18 cellular contexts compared by ENCODE assay signal in genomic region chr4:108519911-108520310, GRCh38.
A peak's percentile ranks its signal among the peaks of the same experiment; 100 is the strongest.
DNase-seq lines count a peak whose midpoint lies in the region; ATAC-seq and TF ChIP-seq lines count a peak whose summit lies in the region.
"Had no signal": no experiment of that assay in that cellular context is flagged by ENCODE, and none has a peak within 500 bp of the region (broad histone marks: within the 10 kb centered on the region; RNA-seq: fewer than 3 reads in every experiment).

No MANE protein-coding gene starts in this region.

- H2AFZ ChIP-seq in GM23338 (peak overlapping the region; percentile 14; the same call in 1 of the 2 replicates), parathyroid adenoma (no peak overlapping the region)

- H3K36me3 Mint-ChIP-seq in CD4-positive, alpha-beta T cell (ENCODE audit: low read depth) = peaks cover 3% of the 10 kb centered on the region
- H3K36me3 Mint-ChIP-seq in GM23338 (ENCODE audit: low read depth) = no peaks in the 10 kb centered on the region
- peaks cover 4% of the 10 kb centered on the region for H3K36me3 Mint-ChIP-seq in activated CD8-positive, alpha-beta T cell treated with anti-CD3 and anti-CD28 coated beads, Interleukin-2, amount 10 ng/mL, durations not matched to agents 7 days and 5 days (ENCODE audit: low read depth)
- H3K36me3 Mint-ChIP-seq in CD8-positive, alpha-beta T cell = peaks cover under 1% of the 10 kb centered on the region

- no peak overlapping the region for H3K4me3 Mint-ChIP-seq in CD4-positive, alpha-beta T cell
- no peak overlapping the region for H3K4me3 Mint-ChIP-seq in GM23338
- H3K4me3 Mint-ChIP-seq in activated CD8-positive, alpha-beta T cell treated with anti-CD3 and anti-CD28 coated beads, Interleukin-2, amount 10 ng/mL, durations not matched to agents 7 days and 5 days = no peak overlapping the region
- H3K4me3 Mint-ChIP-seq in CD8-positive, alpha-beta T cell = no peak overlapping the region
- H3K4me3 Mint-ChIP-seq: B cell had no signal

- no peaks in the 10 kb centered on the region for H3K9me3 Mint-ChIP-seq in CD4-positive, alpha-beta T cell
- H3K9me3 Mint-ChIP-seq in GM23338 = no peaks in the 10 kb centered on the region; the same call in 2 of the 3 replicates
- peaks cover 5% of the 10 kb centered on the region for H3K9me3 Mint-ChIP-seq in activated CD8-positive, alpha-beta T cell treated with anti-CD3 and anti-CD28 coated beads, Interleukin-2, amount 10 ng/mL, durations not matched to agents 7 days and 5 days (ENCODE audit: insufficient read depth)
- H3K9me3 Mint-ChIP-seq in CD8-positive, alpha-beta T cell = peaks cover 4% of the 10 kb centered on the region

- no peaks in the 10 kb centered on the region for H3K27me3 Mint-ChIP-seq in CD4-positive, alpha-beta T cell
- peaks cover 2% of the 10 kb centered on the region for H3K27me3 Mint-ChIP-seq in GM23338 (ENCODE audit: insufficient read depth, low read depth, poor library complexity)
- no peaks in the 10 kb centered on the region for H3K27me3 Mint-ChIP-seq in activated CD8-positive, alpha-beta T cell treated with anti-CD3 and anti-CD28 coated beads, Interleukin-2, amount 10 ng/mL, durations not matched to agents 7 days and 5 days (ENCODE audit: low read depth)
- H3K27me3 Mint-ChIP-seq in CD8-positive, alpha-beta T cell (ENCODE audit: low read depth) = no peaks in the 10 kb centered on the region

- no peak for ATAC-seq in CD4-positive, alpha-beta T cell (ENCODE audit: poor library complexity)
- ATAC-seq in GM23338 (no peak), GM18868 (IDR thresholded peaks at IDR 0.05; ENCODE audit: unreplicated experiment) (no peak)
- ATAC-seq in activated CD8-positive, alpha-beta T cell treated with anti-CD3 and anti-CD28 coated beads, Interleukin-2, amount 10 ng/mL, durations not matched to agents 7 days and 5 days = peak; percentile 30
- ATAC-seq in CD8-positive, alpha-beta T cell = no peak

- H4K20me1 ChIP-seq in GM23338 (replicated peaks; ENCODE audit: insufficient read depth) = no peaks in the 10 kb centered on the region; the same call in 1 of the 2 replicates

- H3K9me2 ChIP-seq in GM23338 (ENCODE audit: insufficient read depth) = no peaks in the 10 kb centered on the region
- H3K9me2 ChIP-seq: SK-N-SH had no signal

- no peak overlapping the region for H3K4me2 ChIP-seq in GM23338
- peak overlapping the region; percentile 28 for H3K4me2 ChIP-seq in parathyroid adenoma (ENCODE audit: low read length)
- H3K4me2 ChIP-seq: SK-N-SH had no signal

- H3K9ac ChIP-seq in parathyroid adenoma = no peak overlapping the region
- H3K9ac ChIP-seq: SK-N-SH had no signal

- H3K4me3 ChIP-seq in GM23338 (no peak overlapping the region), parathyroid adenoma (ENCODE audit: low read depth, low read length) (no peak overlapping the region)
- no peak overlapping the region for H3K4me3 ChIP-seq in CD8-positive, alpha-beta T cell (ENCODE audit: low read depth, low read length)

- H3K27ac Mint-ChIP-seq in CD4-positive, alpha-beta T cell = peak overlapping the region; percentile 1
- no peak overlapping the region for H3K27ac Mint-ChIP-seq in GM23338
- no peak overlapping the region for H3K27ac Mint-ChIP-seq in activated CD8-positive, alpha-beta T cell treated with anti-CD3 and anti-CD28 coated beads, Interleukin-2, amount 10 ng/mL, durations not matched to agents 7 days and 5 days
- no peak overlapping the region for H3K27ac Mint-ChIP-seq in CD8-positive, alpha-beta T cell
- H3K27ac Mint-ChIP-seq: B cell had no signal

- POLR2A ChIA-PET in CD4-positive, alpha-beta T cell (lab: Charles Lee) = interaction anchor here (1.3 kb wide), 1 partner anchor 9 kb away, joined by 8 read pairs; no protein-coding TSS in a partner anchor
- POLR2A ChIA-PET in activated CD8-positive, alpha-beta T cell treated with anti-CD3 and anti-CD28 coated beads, Interleukin-2, amount 10 ng/mL, durations not matched to agents 7 days and 5 days (lab: Charles Lee) = interaction anchor here (0.9 kb wide), 1 partner anchor 152 kb away, joined by 3 read pairs; no protein-coding TSS in a partner anchor
- POLR2A ChIA-PET in CD8-positive, alpha-beta T cell (lab: Charles Lee) = no interaction called here

- H3K4me1 Mint-ChIP-seq in CD4-positive, alpha-beta T cell (ENCODE audit: low read depth) = peaks cover 38% of the 10 kb centered on the region
- peaks cover 4% of the 10 kb centered on the region; the same call in 2 of the 3 replicates for H3K4me1 Mint-ChIP-seq in GM23338
- peaks cover 20% of the 10 kb centered on the region for H3K4me1 Mint-ChIP-seq in activated CD8-positive, alpha-beta T cell treated with anti-CD3 and anti-CD28 coated beads, Interleukin-2, amount 10 ng/mL, durations not matched to agents 7 days and 5 days (ENCODE audit: low read depth)
- H3K4me1 Mint-ChIP-seq in CD8-positive, alpha-beta T cell (ENCODE audit: low read depth) = peaks cover 28% of the 10 kb centered on the region
- H3K4me1 Mint-ChIP-seq: B cell had no signal

- intact Hi-C loops in CD4-positive, alpha-beta T cell (cut with DNase I, micrococcal nuclease) = no loop called here
- intact Hi-C loops in CD8-positive, alpha-beta T cell (cut with DNase I, micrococcal nuclease) = no loop called here

- TF ChIP-seq CTCF in CD4-positive, alpha-beta T cell (IDR thresholded peaks at IDR 0.05) = no peak
- TF ChIP-seq CTCF in GM23338 (conservative IDR thresholded peaks at IDR 0.05; ENCODE audit: low read depth in 2 of 2) (no peak), parathyroid adenoma (IDR thresholded peaks at IDR 0.05) (no peak)
- no peak for TF ChIP-seq CTCF in CD8-positive, alpha-beta T cell (IDR thresholded peaks at IDR 0.05)

- no peak overlapping the region for H3K27ac ChIP-seq in CD4-positive, alpha-beta T cell (ENCODE audit: low read depth, low read length)
- H3K27ac ChIP-seq in GM23338 (ENCODE audit: low read depth) = no peak overlapping the region
- H3K27ac ChIP-seq in parathyroid adenoma = no peak overlapping the region
- H3K27ac ChIP-seq in CD8-positive, alpha-beta T cell (ENCODE audit: low read depth, low read length) = no peak overlapping the region

- no peaks in the 10 kb centered on the region for H3K9me3 ChIP-seq in CD4-positive, alpha-beta T cell (ENCODE audit: control insufficient read depth, low read length)
- no peaks in the 10 kb centered on the region for H3K9me3 ChIP-seq in parathyroid adenoma (ENCODE audit: control insufficient read depth, low read length)
- no peaks in the 10 kb centered on the region for H3K9me3 ChIP-seq in CD8-positive, alpha-beta T cell (ENCODE audit: low read length)
- H3K9me3 ChIP-seq: SK-N-SH had no signal

- no peaks in the 10 kb centered on the region for H3K27me3 ChIP-seq in CD4-positive, alpha-beta T cell (ENCODE audit: control insufficient read depth, insufficient read depth, low read length)
- no peaks in the 10 kb centered on the region for H3K27me3 ChIP-seq in GM23338 (ENCODE audit: insufficient read depth)
- no peaks in the 10 kb centered on the region for H3K27me3 ChIP-seq in parathyroid adenoma (ENCODE audit: control insufficient read depth, insufficient read depth, low read length)
- no peaks in the 10 kb centered on the region for H3K27me3 ChIP-seq in CD8-positive, alpha-beta T cell (ENCODE audit: insufficient read depth, low read length)

- H3K36me3 ChIP-seq in GM23338 (ENCODE audit: insufficient read depth) (no peaks in the 10 kb centered on the region), parathyroid adenoma (ENCODE audit: control insufficient read depth, insufficient read depth, low read length) (no peaks in the 10 kb centered on the region)
- no peaks in the 10 kb centered on the region for H3K36me3 ChIP-seq in CD8-positive, alpha-beta T cell (ENCODE audit: insufficient read depth, low read length)

- H3K79me2 ChIP-seq in GM23338 (replicated peaks; ENCODE audit: insufficient read depth) (no peaks in the 10 kb centered on the region), parathyroid adenoma (no peaks in the 10 kb centered on the region)

- DNase-seq in CD4-positive, alpha-beta T cell = no peak
- DNase-seq in GM23338 (ENCODE audit: low spot score) (no peak), occipital lobe (lab: John Stamatoyannopoulos, UW) (no peak)
- no peak for DNase-seq in activated CD8-positive, alpha-beta T cell treated with anti-CD3 and anti-CD28 coated beads, Interleukin-2, amount 10 ng/mL, durations not matched to agents 7 days and 5 days
- DNase-seq in CD8-positive, alpha-beta T cell = no peak
- DNase-seq: DMS 273 treated with DMSO at 0.1 percent for 48 hours, GOT3, Kasumi-1, NCI-H1105 treated with DMSO at 0.1 percent for 48 hours, NCI-H1694 treated with DMSO at 0.1 percent for 48 hours, NCI-H2107, NCI-H2227 treated with DMSO at 0.1 percent for 48 hours, NCI-H524 treated with DMSO at 0.1 percent for 48 hours, SHP77, SK-N-SH had no signal

- CTCF ChIA-PET in CD4-positive, alpha-beta T cell (lab: Charles Lee) = interaction anchor here (1.5 kb wide), 1 partner anchor 489 kb away, joined by 3 read pairs; no protein-coding TSS in a partner anchor
- CTCF ChIA-PET in activated CD8-positive, alpha-beta T cell treated with anti-CD3 and anti-CD28 coated beads, Interleukin-2, amount 10 ng/mL, durations not matched to agents 7 days and 5 days (lab: Charles Lee) = interaction anchor here (1.5 to 3.6 kb wide), 3 partner anchors 10 to 490 kb away, joined by 5 to 13 read pairs (median 5); no protein-coding TSS in a partner anchor
- CTCF ChIA-PET in CD8-positive, alpha-beta T cell (lab: Charles Lee) = interaction anchor here (0.9 kb wide), 1 partner anchor 501 kb away, joined by 3 read pairs; no protein-coding TSS in a partner anchor

- H3F3A ChIP-seq in GM23338 (replicated peaks; ENCODE audit: low read depth) = no peaks in the 10 kb centered on the region

- H3K4me1 ChIP-seq in GM23338 (ENCODE audit: insufficient read depth) (0 out of 2 replicates have a peak, but pooled peaks cover 5% of the 10 kb centered on the region), parathyroid adenoma (no peaks in the 10 kb centered on the region)
- peaks cover 18% of the 10 kb centered on the region for H3K4me1 ChIP-seq in CD8-positive, alpha-beta T cell (ENCODE audit: insufficient read depth, low read length)

TF ChIP-seq in GM23338, 12 proteins besides CTCF, POLR2A, EP300 and RAD21 (continues in another document):
- TF ChIP-seq ETS1 (IDR thresholded peaks at IDR 0.05) = no peak
